Comparison of ENCODE assay signal across 1 cellular context in genomic region chr12:47773062-47773857, GRCh38.
TF ChIP-seq lines count a peak whose summit lies in the region.

SLC48A1 (plus strand) TSS chr12:47773238; CDS start chr12:47773305, 67 bp downstream.

TF ChIP-seq in HEK293, 187 proteins besides CTCF, POLR2A, EP300 and RAD21 (continued from another document):
- TF ChIP-seq, protein P1, sequence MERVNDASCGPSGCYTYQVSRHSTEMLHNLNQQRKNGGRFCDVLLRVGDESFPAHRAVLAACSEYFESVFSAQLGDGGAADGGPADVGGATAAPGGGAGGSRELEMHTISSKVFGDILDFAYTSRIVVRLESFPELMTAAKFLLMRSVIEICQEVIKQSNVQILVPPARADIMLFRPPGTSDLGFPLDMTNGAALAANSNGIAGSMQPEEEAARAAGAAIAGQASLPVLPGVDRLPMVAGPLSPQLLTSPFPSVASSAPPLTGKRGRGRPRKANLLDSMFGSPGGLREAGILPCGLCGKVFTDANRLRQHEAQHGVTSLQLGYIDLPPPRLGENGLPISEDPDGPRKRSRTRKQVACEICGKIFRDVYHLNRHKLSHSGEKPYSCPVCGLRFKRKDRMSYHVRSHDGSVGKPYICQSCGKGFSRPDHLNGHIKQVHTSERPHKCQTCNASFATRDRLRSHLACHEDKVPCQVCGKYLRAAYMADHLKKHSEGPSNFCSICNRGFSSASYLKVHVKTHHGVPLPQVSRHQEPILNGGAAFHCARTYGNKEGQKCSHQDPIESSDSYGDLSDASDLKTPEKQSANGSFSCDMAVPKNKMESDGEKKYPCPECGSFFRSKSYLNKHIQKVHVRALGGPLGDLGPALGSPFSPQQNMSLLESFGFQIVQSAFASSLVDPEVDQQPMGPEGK (tag by site-specific recombination; IDR thresholded peaks at IDR 0.05), result peak; percentile 88
- TF ChIP-seq PRDM2 (tag by site-specific recombination; IDR thresholded peaks at IDR 0.05; ENCODE audit: borderline replicate concordance) (no peak), ZBTB17 (tag by site-specific recombination; IDR thresholded peaks at IDR 0.05) (0 out of 2 replicates have a peak, but pooled peaks have one; percentile 17), ZFP37 (tag by site-specific recombination; IDR thresholded peaks at IDR 0.05) (no peak; the same call in 1 of the 2 replicates), GLIS2 (tag by site-specific recombination; IDR thresholded peaks at IDR 0.05) (peak; percentile 98), ZFHX2 (tag by site-specific recombination; conservative IDR thresholded peaks at IDR 0.05) (peak; percentile 44), ZNF677 (tag by site-specific recombination; IDR thresholded peaks at IDR 0.05) (0 out of 2 replicates have a peak, but pooled peaks have one; percentile 21), ZBTB44 (tag by site-specific recombination; IDR thresholded peaks at IDR 0.05) (0 out of 2 replicates have a peak, but pooled peaks have one; percentile 27), KLF16 (tag by site-specific recombination; IDR thresholded peaks at IDR 0.05) (0 out of 2 replicates have a peak, but pooled peaks have one; percentile 20), ZNF571 (tag by site-specific recombination; IDR thresholded peaks at IDR 0.05) (no peak), ZNF600 (tag by site-specific recombination; IDR thresholded peaks at IDR 0.05) (peak; percentile 77; the same call in 1 of the 2 replicates), BCL11B (tag by site-specific recombination; IDR thresholded peaks at IDR 0.05; ENCODE audit: low read depth) (peak; percentile 21; the same call in 1 of the 2 replicates), ZXDB (tag by site-specific recombination; IDR thresholded peaks at IDR 0.05) (peak; percentile 46; the same call in 1 of the 2 replicates), ZNF561 (tag by site-specific recombination; IDR thresholded peaks at IDR 0.05; ENCODE audit: borderline replicate concordance) (peak; percentile 53; the same call in 1 of the 2 replicates), ZNF184 (tag by site-specific recombination; IDR thresholded peaks at IDR 0.05) (peak; percentile 21; the same call in 1 of the 2 replicates)
- TF ChIP-seq, protein P2, sequence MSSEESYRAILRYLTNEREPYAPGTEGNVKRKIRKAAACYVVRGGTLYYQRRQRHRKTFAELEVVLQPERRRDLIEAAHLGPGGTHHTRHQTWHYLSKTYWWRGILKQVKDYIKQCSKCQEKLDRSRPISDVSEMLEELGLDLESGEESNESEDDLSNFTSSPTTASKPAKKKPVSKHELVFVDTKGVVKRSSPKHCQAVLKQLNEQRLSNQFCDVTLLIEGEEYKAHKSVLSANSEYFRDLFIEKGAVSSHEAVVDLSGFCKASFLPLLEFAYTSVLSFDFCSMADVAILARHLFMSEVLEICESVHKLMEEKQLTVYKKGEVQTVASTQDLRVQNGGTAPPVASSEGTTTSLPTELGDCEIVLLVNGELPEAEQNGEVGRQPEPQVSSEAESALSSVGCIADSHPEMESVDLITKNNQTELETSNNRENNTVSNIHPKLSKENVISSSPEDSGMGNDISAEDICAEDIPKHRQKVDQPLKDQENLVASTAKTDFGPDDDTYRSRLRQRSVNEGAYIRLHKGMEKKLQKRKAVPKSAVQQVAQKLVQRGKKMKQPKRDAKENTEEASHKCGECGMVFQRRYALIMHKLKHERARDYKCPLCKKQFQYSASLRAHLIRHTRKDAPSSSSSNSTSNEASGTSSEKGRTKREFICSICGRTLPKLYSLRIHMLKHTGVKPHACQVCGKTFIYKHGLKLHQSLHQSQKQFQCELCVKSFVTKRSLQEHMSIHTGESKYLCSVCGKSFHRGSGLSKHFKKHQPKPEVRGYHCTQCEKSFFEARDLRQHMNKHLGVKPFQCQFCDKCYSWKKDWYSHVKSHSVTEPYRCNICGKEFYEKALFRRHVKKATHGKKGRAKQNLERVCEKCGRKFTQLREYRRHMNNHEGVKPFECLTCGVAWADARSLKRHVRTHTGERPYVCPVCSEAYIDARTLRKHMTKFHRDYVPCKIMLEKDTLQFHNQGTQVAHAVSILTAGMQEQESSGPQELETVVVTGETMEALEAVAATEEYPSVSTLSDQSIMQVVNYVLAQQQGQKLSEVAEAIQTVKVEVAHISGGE (tag by site-specific recombination; conservative IDR thresholded peaks at IDR 0.05; ENCODE audit: low read depth), result no peak
- TF ChIP-seq, protein P3, sequence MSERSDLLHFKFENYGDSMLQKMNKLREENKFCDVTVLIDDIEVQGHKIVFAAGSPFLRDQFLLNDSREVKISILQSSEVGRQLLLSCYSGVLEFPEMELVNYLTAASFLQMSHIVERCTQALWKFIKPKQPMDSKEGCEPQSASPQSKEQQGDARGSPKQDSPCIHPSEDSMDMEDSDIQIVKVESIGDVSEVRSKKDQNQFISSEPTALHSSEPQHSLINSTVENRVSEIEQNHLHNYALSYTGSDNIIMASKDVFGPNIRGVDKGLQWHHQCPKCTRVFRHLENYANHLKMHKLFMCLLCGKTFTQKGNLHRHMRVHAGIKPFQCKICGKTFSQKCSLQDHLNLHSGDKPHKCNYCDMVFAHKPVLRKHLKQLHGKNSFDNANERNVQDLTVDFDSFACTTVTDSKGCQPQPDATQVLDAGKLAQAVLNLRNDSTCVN (tag by site-specific recombination; optimal IDR thresholded peaks at IDR 0.05), result peak; percentile 87
